ENCODE assay signal across 16 cellular contexts in the genomic region with DNA sequence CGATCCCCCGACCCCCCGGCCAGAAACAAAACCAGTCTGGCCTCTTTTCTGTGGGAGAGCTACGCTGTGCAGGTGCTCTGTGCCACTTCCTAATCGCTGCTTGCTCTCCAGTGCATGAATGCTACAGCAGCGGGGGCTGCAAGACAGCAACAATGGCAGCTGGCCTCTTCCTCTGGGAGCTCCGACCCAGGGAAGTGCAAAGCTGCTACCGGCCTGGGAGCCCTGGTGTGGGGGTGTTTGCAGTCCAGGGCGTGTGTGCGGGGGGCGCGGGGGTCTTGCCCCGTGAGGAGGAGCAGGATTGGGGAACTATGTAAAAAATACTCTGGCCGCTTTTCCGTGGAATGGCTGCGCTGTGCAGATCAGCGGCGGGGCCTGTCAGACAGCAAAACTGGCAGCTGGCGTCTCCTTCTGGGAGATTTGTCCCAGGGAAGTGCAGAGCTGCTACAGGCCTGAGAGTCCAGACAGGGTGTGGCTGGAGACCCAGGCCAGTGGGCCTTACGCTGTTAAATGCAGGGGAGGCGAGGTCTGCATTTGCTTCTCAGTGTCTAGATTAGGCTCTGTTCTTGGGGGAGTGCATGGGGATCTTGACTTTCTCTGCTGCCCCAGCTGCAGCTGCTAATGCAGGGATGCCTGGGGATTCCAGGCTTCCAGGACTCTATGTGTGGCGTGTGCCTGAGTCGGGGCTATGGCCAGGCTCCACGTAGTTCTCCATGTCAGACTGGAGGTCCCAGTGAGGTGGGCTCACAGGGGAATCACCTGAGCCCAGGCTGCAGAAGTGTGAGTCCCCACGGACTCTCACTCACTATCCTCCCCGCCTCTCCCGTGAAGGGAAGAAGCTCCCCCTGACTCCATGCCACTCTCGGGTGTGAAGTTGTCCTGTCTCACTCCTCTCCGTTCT.
DNase-seq lines count a peak whose midpoint lies in the region; ATAC-seq and TF ChIP-seq lines count a peak whose summit lies in the region.
"Had no signal": no experiment of that assay in that cellular context is flagged by ENCODE, and none has a peak within 500 bp of the region (broad histone marks: within the 10 kb centered on the region; RNA-seq: fewer than 3 reads in every experiment).

No MANE protein-coding gene starts in this region.

- DNase-seq in right cardiac atrium (peak; percentile 14 to 47 (median 45)), cardiac septum (ENCODE audit: low spot score) (no peak), ecto neural progenitor cell (ENCODE audit: low spot score) (peak; percentile 68), neural progenitor cell (ENCODE audit: low spot score) (peak; percentile 44), GM23248 (no peak), A673 (ENCODE audit: low spot score) (no peak)
- DNase-seq: activated naive CD4-positive, alpha-beta T cell treated with anti-CD3 and anti-CD28 coated beads, Interleukin-2, amount 10 ng/mL, durations not matched to agents 7 days and 5 days; DMS79; gastrocnemius medialis; Kasumi-1; natural killer cell; NCI-H1436 treated with DMSO at 0.1 percent for 48 hours; SK-N-SH; transverse colon had no signal

- H3K27ac ChIP-seq in right cardiac atrium (ENCODE audit: low read length), result peak overlapping the region; percentile 63
- H3K27ac ChIP-seq in neural progenitor cell, result no peak overlapping the region
- H3K27ac ChIP-seq in GM23248, result no peak overlapping the region
- H3K27ac ChIP-seq in A673 (ENCODE audit: low read depth, low read length, poor library complexity, severe bottlenecking), result no peak overlapping the region
- H3K27ac ChIP-seq: gastrocnemius medialis, transverse colon had no signal

- H3K36me3 Mint-ChIP-seq in neural progenitor cell, result no peaks in the 10 kb centered on the region
- H3K36me3 Mint-ChIP-seq: activated naive CD4-positive, alpha-beta T cell treated with anti-CD3 and anti-CD28 coated beads, Interleukin-2, amount 10 ng/mL, durations not matched to agents 7 days and 5 days; natural killer cell had no signal

- peak overlapping the region; percentile 55 for H3K27ac Mint-ChIP-seq in neural progenitor cell
- H3K27ac Mint-ChIP-seq: activated naive CD4-positive, alpha-beta T cell treated with anti-CD3 and anti-CD28 coated beads, Interleukin-2, amount 10 ng/mL, durations not matched to agents 7 days and 5 days; natural killer cell had no signal

- in situ Hi-C loops in GM23248 (cut with MboI), result no loop called here

- H3K4me3 ChIP-seq in right cardiac atrium (ENCODE audit: low read length), result peak overlapping the region; percentile 17
- H3K4me3 ChIP-seq in neural progenitor cell, result no peak overlapping the region
- H3K4me3 ChIP-seq in GM23248, result no peak overlapping the region
- no peak overlapping the region for H3K4me3 ChIP-seq in A673 (ENCODE audit: low read depth, low read length, poor library complexity, severe bottlenecking)
- H3K4me3 ChIP-seq: gastrocnemius medialis had no signal

- peaks cover 13% of the 10 kb centered on the region for H3K9me3 Mint-ChIP-seq in neural progenitor cell
- H3K9me3 Mint-ChIP-seq: natural killer cell had no signal

- no peak overlapping the region for H3K4me2 ChIP-seq in neural progenitor cell
- H3K4me2 ChIP-seq in GM23248 (ENCODE audit: unreplicated experiment), result no peak overlapping the region
- H3K4me2 ChIP-seq: SK-N-SH had no signal

- peak overlapping the region; percentile 96 for H2AFZ ChIP-seq in neural progenitor cell (replicated peaks)
- H2AFZ ChIP-seq in GM23248, result no peak overlapping the region

- no peaks in the 10 kb centered on the region for H3K27me3 ChIP-seq in right cardiac atrium (ENCODE audit: control insufficient read depth, insufficient read depth)
- H3K27me3 ChIP-seq in neural progenitor cell, result no peaks in the 10 kb centered on the region
- H3K27me3 ChIP-seq in GM23248 (replicated peaks; ENCODE audit: insufficient read depth), result no peaks in the 10 kb centered on the region
- H3K27me3 ChIP-seq in A673 (replicated peaks; ENCODE audit: insufficient read depth, low read depth, low read length, poor library complexity), result peaks cover 6% of the 10 kb centered on the region
- H3K27me3 ChIP-seq: gastrocnemius medialis, transverse colon had no signal

- peaks cover 2% of the 10 kb centered on the region for H3K4me1 ChIP-seq in right cardiac atrium (ENCODE audit: control insufficient read depth, insufficient read depth, low read length)
- H3K4me1 ChIP-seq in neural progenitor cell, result peaks cover 13% of the 10 kb centered on the region
- peaks cover 3% of the 10 kb centered on the region for H3K4me1 ChIP-seq in GM23248 (ENCODE audit: insufficient read depth)
- H3K4me1 ChIP-seq in A673 (ENCODE audit: insufficient read depth, low read length, poor library complexity, severe bottlenecking), result no peaks in the 10 kb centered on the region
- H3K4me1 ChIP-seq: gastrocnemius medialis, transverse colon had no signal

- no peaks in the 10 kb centered on the region for H3K36me3 ChIP-seq in neural progenitor cell
- no peaks in the 10 kb centered on the region for H3K36me3 ChIP-seq in GM23248 (ENCODE audit: low read depth)
- H3K36me3 ChIP-seq in A673 (ENCODE audit: insufficient read depth, low read length, poor library complexity, severe bottlenecking), result no peaks in the 10 kb centered on the region
- H3K36me3 ChIP-seq: gastrocnemius medialis, transverse colon had no signal

- H3K4me1 Mint-ChIP-seq in neural progenitor cell, result peaks cover 5% of the 10 kb centered on the region
- H3K4me1 Mint-ChIP-seq: activated naive CD4-positive, alpha-beta T cell treated with anti-CD3 and anti-CD28 coated beads, Interleukin-2, amount 10 ng/mL, durations not matched to agents 7 days and 5 days; natural killer cell had no signal

- H3K9ac ChIP-seq in neural progenitor cell (no peak overlapping the region), GM23248 (no peak overlapping the region)
- H3K9ac ChIP-seq: SK-N-SH had no signal

- H4K20me1 ChIP-seq in neural progenitor cell (ENCODE audit: low read depth), result no peaks in the 10 kb centered on the region
- no peaks in the 10 kb centered on the region for H4K20me1 ChIP-seq in GM23248 (ENCODE audit: insufficient read depth)

- H3K79me2 ChIP-seq in neural progenitor cell (ENCODE audit: low read depth) (no peaks in the 10 kb centered on the region), GM23248 (ENCODE audit: insufficient read depth) (no peaks in the 10 kb centered on the region)

- TF ChIP-seq CTCF in neural progenitor cell (IDR thresholded peaks at IDR 0.05) (no peak), A673 (conservative IDR thresholded peaks at IDR 0.05; ENCODE audit: low read depth, low read length) (no peak)

- H3K9me2 ChIP-seq in GM23248 (ENCODE audit: insufficient read depth), result no peaks in the 10 kb centered on the region
- H3K9me2 ChIP-seq: SK-N-SH had no signal

- CTCF ChIA-PET in A673 (lab: Charles Lee), result no interaction called here

- intact Hi-C loops in right cardiac atrium (cut with DNase I), result no loop called here
- intact Hi-C loops in cardiac septum (cut with DNase I), result no loop called here
- intact Hi-C loops in A673 (cut with micrococcal nuclease; ENCODE audit: unreplicated experiment), result no loop called here

- H3F3A ChIP-seq in neural progenitor cell (ENCODE audit: low read depth), result no peaks in the 10 kb centered on the region
- H3F3A ChIP-seq in GM23248 (ENCODE audit: insufficient read depth), result peaks cover 2% of the 10 kb centered on the region; the same call in 1 of the 2 replicates

- no peaks in the 10 kb centered on the region for H3K9me3 ChIP-seq in right cardiac atrium (ENCODE audit: control insufficient read depth, low read length)
- H3K9me3 ChIP-seq in neural progenitor cell (ENCODE audit: low read depth), result no peaks in the 10 kb centered on the region
- no peaks in the 10 kb centered on the region for H3K9me3 ChIP-seq in GM23248 (ENCODE audit: low read depth)
- H3K9me3 ChIP-seq in A673 (ENCODE audit: low read depth, low read length, poor library complexity, severe bottlenecking), result no peaks in the 10 kb centered on the region
- H3K9me3 ChIP-seq: gastrocnemius medialis, SK-N-SH, transverse colon had no signal

- BruUV-seq in A673 (replicated peaks; lab: Mats Ljungman, UMichigan), result no TSS peak

- H3K27me3 Mint-ChIP-seq in neural progenitor cell (ENCODE audit: insufficient read depth, low read depth), result no peaks in the 10 kb centered on the region
- H3K27me3 Mint-ChIP-seq: activated naive CD4-positive, alpha-beta T cell treated with anti-CD3 and anti-CD28 coated beads, Interleukin-2, amount 10 ng/mL, durations not matched to agents 7 days and 5 days had no signal

- no peak overlapping the region for H3K4me3 Mint-ChIP-seq in neural progenitor cell
- H3K4me3 Mint-ChIP-seq: activated naive CD4-positive, alpha-beta T cell treated with anti-CD3 and anti-CD28 coated beads, Interleukin-2, amount 10 ng/mL, durations not matched to agents 7 days and 5 days; natural killer cell had no signal

- peak; percentile 12 to 39 for ATAC-seq in right cardiac atrium
- ATAC-seq in HG03460 (IDR thresholded peaks at IDR 0.05; ENCODE audit: unreplicated experiment), result no peak
- no peak for ATAC-seq in GM19023 (IDR thresholded peaks at IDR 0.05; ENCODE audit: unreplicated experiment)
- ATAC-seq: gastrocnemius medialis had no signal

- WGBS in right cardiac atrium, result 64% methylated on average over 29 of the region's 29 CpGs
- WGBS in GM23248 (ENCODE audit: low coverage in 1 of 2, low lambda C conversion rate in 2 of 2, missing lambda C conversion rate in 2 of 2), 2 experiments, result 73 to 81% methylated on average over 24 to 29 of the region's 29 CpGs

- POLR2A ChIA-PET in A673 (lab: Charles Lee; ENCODE audit: low non-redundant PET), result no interaction called here

Comparison
In these comparisons a context has a peak if more than half of its experiments do, and no peak if none do; other contexts are left out.
1. DNase-seq: peak in right cardiac atrium (3 of 3), ecto neural progenitor cell (single experiment) and neural progenitor cell (single experiment); none in cardiac septum (single experiment), GM23248 (single experiment) and A673 (single experiment).
2. ATAC-seq: peak in right cardiac atrium (2 of 2); none in HG03460 (single experiment) and GM19023 (single experiment).